10 cellular contexts compared by ENCODE assay signal in the genomic region with DNA sequence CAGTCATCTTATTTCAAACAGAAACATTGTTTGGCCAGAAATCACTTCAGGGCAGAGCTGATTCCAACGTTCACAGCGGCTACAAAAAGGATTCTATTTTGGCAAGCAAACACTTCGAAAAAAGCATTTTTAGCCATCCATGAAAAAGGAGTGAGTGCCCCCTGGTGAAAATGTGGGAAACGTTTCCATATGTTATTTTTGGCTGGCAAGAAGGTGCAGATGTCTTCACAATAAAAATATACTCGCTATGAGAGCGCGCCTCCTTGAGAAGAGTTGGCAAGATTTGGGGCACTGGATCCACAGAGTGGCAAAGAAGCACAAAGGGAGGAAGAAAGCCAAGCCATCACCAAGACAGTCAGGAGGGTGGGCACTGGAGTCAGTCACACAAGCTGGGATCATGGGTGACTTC.
DNase-seq lines count a peak whose midpoint lies in the region; ATAC-seq and TF ChIP-seq lines count a peak whose summit lies in the region.
"Had no signal": no experiment of that assay in that cellular context is flagged by ENCODE, and none has a peak within 500 bp of the region (broad histone marks: within the 10 kb centered on the region; RNA-seq: fewer than 3 reads in every experiment).

No MANE protein-coding gene starts in this region.

- in situ Hi-C loops in HAP-1 (cut with MboI; ENCODE audit: low sequenced_read_pairs): loop anchor here (5.0 to 25.0 kb wide), 2 partner anchors 669 to 799 kb away; no protein-coding TSS in a partner anchor

- H3K27me3 Mint-ChIP-seq in endothelial cell (ENCODE audit: unreplicated experiment): no peaks in the 10 kb centered on the region
- peaks cover 12% of the 10 kb centered on the region for H3K27me3 Mint-ChIP-seq in osteocyte (ENCODE audit: unreplicated experiment)
- no peaks in the 10 kb centered on the region for H3K27me3 Mint-ChIP-seq in activated CD4-positive, alpha-beta T cell treated with anti-CD3 and anti-CD28 coated beads, Interleukin-2, amount 10 ng/mL, durations not matched to agents 7 days and 5 days
- H3K27me3 Mint-ChIP-seq in activated CD4-positive, alpha-beta T cell treated with anti-CD3 and anti-CD28 coated beads for 36 hours: peaks cover 2% of the 10 kb centered on the region

- ATAC-seq in HG02642 (IDR thresholded peaks at IDR 0.05; ENCODE audit: poor library complexity, unreplicated experiment) (no peak), GM21619 (IDR thresholded peaks at IDR 0.05; ENCODE audit: unreplicated experiment) (no peak)
- no peak for ATAC-seq in activated CD4-positive, alpha-beta T cell treated with anti-CD3 and anti-CD28 coated beads for 36 hours

- H3K4me3 Mint-ChIP-seq in endothelial cell (ENCODE audit: unreplicated experiment): no peak overlapping the region
- no peak overlapping the region for H3K4me3 Mint-ChIP-seq in osteocyte (ENCODE audit: unreplicated experiment)
- H3K4me3 Mint-ChIP-seq in activated CD4-positive, alpha-beta T cell treated with anti-CD3 and anti-CD28 coated beads, Interleukin-2, amount 10 ng/mL, durations not matched to agents 7 days and 5 days: no peak overlapping the region
- no peak overlapping the region for H3K4me3 Mint-ChIP-seq in activated CD4-positive, alpha-beta T cell treated with anti-CD3 and anti-CD28 coated beads for 36 hours

- DNase-seq in HAP-1 (ENCODE audit: low spot score in 2 of 2): peak; percentile 63 to 68
- peak; percentile 11 for DNase-seq in NCI-H510A (lab: John Stamatoyannopoulos, UW)
- peak; percentile 27 for DNase-seq in endothelial cell (ENCODE audit: low spot score)
- no peak for DNase-seq in osteocyte (ENCODE audit: extremely low spot score, unreplicated experiment)
- no peak for DNase-seq in activated CD4-positive, alpha-beta T cell treated with anti-CD3 and anti-CD28 coated beads, Interleukin-2, amount 10 ng/mL, durations not matched to agents 7 days and 5 days
- DNase-seq in activated CD4-positive, alpha-beta T cell treated with anti-CD3 and anti-CD28 coated beads for 36 hours: no peak
- DNase-seq: effector CD8-positive, alpha-beta T cell had no signal

- H3K27me3 ChIP-seq in HAP-1 (ENCODE audit: low read depth): no peaks in the 10 kb centered on the region

- intact Hi-C loops in activated CD4-positive, alpha-beta T cell treated with anti-CD3 and anti-CD28 coated beads for 36 hours (cut with DNase I, micrococcal nuclease): no loop called here

- H3K4me3 ChIP-seq in HAP-1: no peak overlapping the region
- H3K4me3 ChIP-seq: thoracic aorta had no signal

- POLR2A ChIA-PET in activated CD4-positive, alpha-beta T cell treated with anti-CD3 and anti-CD28 coated beads, Interleukin-2, amount 10 ng/mL, durations not matched to agents 7 days and 5 days (lab: Charles Lee): no interaction called here
- POLR2A ChIA-PET in activated CD4-positive, alpha-beta T cell treated with anti-CD3 and anti-CD28 coated beads for 36 hours (lab: Charles Lee): no interaction called here

- peaks cover 4% of the 10 kb centered on the region for H3K4me1 ChIP-seq in HAP-1

- H3K27ac Mint-ChIP-seq in endothelial cell (ENCODE audit: unreplicated experiment) (no peak overlapping the region), osteocyte (ENCODE audit: unreplicated experiment) (no peak overlapping the region)
- no peak overlapping the region for H3K27ac Mint-ChIP-seq in activated CD4-positive, alpha-beta T cell treated with anti-CD3 and anti-CD28 coated beads, Interleukin-2, amount 10 ng/mL, durations not matched to agents 7 days and 5 days
- no peak overlapping the region for H3K27ac Mint-ChIP-seq in activated CD4-positive, alpha-beta T cell treated with anti-CD3 and anti-CD28 coated beads for 36 hours

- TF ChIP-seq CTCF in endothelial cell (IDR thresholded peaks at IDR 0.05; ENCODE audit: unreplicated experiment) (peak; percentile 59), osteocyte (IDR thresholded peaks at IDR 0.05) (peak; percentile 53)

- no peaks in the 10 kb centered on the region for H3K36me3 ChIP-seq in HAP-1 (replicated peaks)
- H3K36me3 ChIP-seq: thoracic aorta had no signal

- H3K9me3 ChIP-seq in HAP-1: no peaks in the 10 kb centered on the region
- H3K9me3 ChIP-seq: thoracic aorta had no signal

- H3K36me3 Mint-ChIP-seq in endothelial cell (ENCODE audit: low read depth, unreplicated experiment) (no peaks in the 10 kb centered on the region), osteocyte (ENCODE audit: unreplicated experiment) (no peaks in the 10 kb centered on the region)
- no peaks in the 10 kb centered on the region for H3K36me3 Mint-ChIP-seq in activated CD4-positive, alpha-beta T cell treated with anti-CD3 and anti-CD28 coated beads, Interleukin-2, amount 10 ng/mL, durations not matched to agents 7 days and 5 days (ENCODE audit: low read depth)
- H3K36me3 Mint-ChIP-seq in activated CD4-positive, alpha-beta T cell treated with anti-CD3 and anti-CD28 coated beads for 36 hours (ENCODE audit: low read depth): no peaks in the 10 kb centered on the region

- CTCF ChIA-PET in activated CD4-positive, alpha-beta T cell treated with anti-CD3 and anti-CD28 coated beads, Interleukin-2, amount 10 ng/mL, durations not matched to agents 7 days and 5 days (lab: Charles Lee): interaction anchor here (0.9 kb wide), 1 partner anchor 349 kb away, joined by 3 read pairs; no protein-coding TSS in a partner anchor
- CTCF ChIA-PET in activated CD4-positive, alpha-beta T cell treated with anti-CD3 and anti-CD28 coated beads for 36 hours (lab: Charles Lee): no interaction called here

- no peaks in the 10 kb centered on the region for H3K4me1 Mint-ChIP-seq in endothelial cell (ENCODE audit: unreplicated experiment)
- no peaks in the 10 kb centered on the region for H3K4me1 Mint-ChIP-seq in osteocyte (ENCODE audit: unreplicated experiment)
- H3K4me1 Mint-ChIP-seq in activated CD4-positive, alpha-beta T cell treated with anti-CD3 and anti-CD28 coated beads, Interleukin-2, amount 10 ng/mL, durations not matched to agents 7 days and 5 days: no peaks in the 10 kb centered on the region
- no peaks in the 10 kb centered on the region for H3K4me1 Mint-ChIP-seq in activated CD4-positive, alpha-beta T cell treated with anti-CD3 and anti-CD28 coated beads for 36 hours

- H3K9me3 Mint-ChIP-seq in endothelial cell (ENCODE audit: unreplicated experiment): no peaks in the 10 kb centered on the region
- no peaks in the 10 kb centered on the region for H3K9me3 Mint-ChIP-seq in osteocyte (ENCODE audit: unreplicated experiment)
- no peaks in the 10 kb centered on the region for H3K9me3 Mint-ChIP-seq in activated CD4-positive, alpha-beta T cell treated with anti-CD3 and anti-CD28 coated beads, Interleukin-2, amount 10 ng/mL, durations not matched to agents 7 days and 5 days
- peaks cover 5% of the 10 kb centered on the region for H3K9me3 Mint-ChIP-seq in activated CD4-positive, alpha-beta T cell treated with anti-CD3 and anti-CD28 coated beads for 36 hours (ENCODE audit: low read depth)

Comparison
In these comparisons a context has a peak if more than half of its experiments do, and no peak if none do; other contexts are left out.
1. DNase-seq: peak in HAP-1 (2 of 2), NCI-H510A (single experiment) and endothelial cell (single experiment); none in osteocyte (single experiment), activated CD4-positive, alpha-beta T cell treated with anti-CD3 and anti-CD28 coated beads, Interleukin-2, amount 10 ng/mL, durations not matched to agents 7 days and 5 days (single experiment) and activated CD4-positive, alpha-beta T cell treated with anti-CD3 and anti-CD28 coated beads for 36 hours (single experiment).